8 cellular contexts compared by ENCODE assay signal in genomic region chr3:115814778-115815380, GRCh38.
A peak's percentile ranks its signal among the peaks of the same experiment; 100 is the strongest.
DNase-seq lines count a peak whose midpoint lies in the region; ATAC-seq and TF ChIP-seq lines count a peak whose summit lies in the region.

No MANE protein-coding gene starts in this region.

- H3K4me3 Mint-ChIP-seq in activated T-cell treated with anti-CD3 and anti-CD28 coated beads, Interleukin-2, amount 50 U/mL, for 24 hours: no peak overlapping the region
- no peak overlapping the region for H3K4me3 Mint-ChIP-seq in nephron progenitor cell

- POLR2A ChIA-PET in PC-9 (lab: Charles Lee; ENCODE audit: unreplicated experiment): interaction anchor here (0.7 kb wide), 1 partner anchor 10 kb away, joined by 6 read pairs; no protein-coding TSS in a partner anchor

- no peaks in the 10 kb centered on the region for H3K79me2 ChIP-seq in PC-9 (ENCODE audit: low read depth)

- no peak overlapping the region for H3K27ac ChIP-seq in PC-9

- intact Hi-C loops in PC-9 (cut with micrococcal nuclease; ENCODE audit: unreplicated experiment): loop anchor here (1.0 to 5.0 kb wide), 7 partner anchors 31 to 1663 kb away; no protein-coding TSS in a partner anchor

- DNase-seq in SIG-M5 treated with dmso at 0.1 percent for 504 hours (lab: John Stamatoyannopoulos, UW; ENCODE audit: unreplicated experiment) (peak; percentile 38), SIG-M5 (lab: John Stamatoyannopoulos, UW) (no peak), PC-9 (peak in 1 of 2 experiments; percentile 76), fibroblast of mammary gland (ENCODE audit: low read depth) (peak; percentile 76), nephron progenitor cell (peak; percentile 84), stromal cell of bone marrow (ENCODE audit: low read depth) (peak; percentile 65)
- peak; percentile 79 for DNase-seq in activated T-cell treated with anti-CD3 and anti-CD28 coated beads, Interleukin-2, amount 50 U/mL, for 24 hours

- TF ChIP-seq CTCF in PC-9 (conservative IDR thresholded peaks at IDR 0.05): peak; percentile 99
- TF ChIP-seq CTCF in fibroblast of mammary gland (conservative IDR thresholded peaks at IDR 0.05; ENCODE audit: control insufficient read depth, insufficient read depth, low read depth, low read length): peak; percentile 88
- peak; percentile 93 for TF ChIP-seq CTCF in nephron progenitor cell (IDR thresholded peaks at IDR 0.05)

- no peaks in the 10 kb centered on the region for H3K36me3 ChIP-seq in PC-9 (ENCODE audit: low read depth)

- ATAC-seq in HG03571 (IDR thresholded peaks at IDR 0.05; ENCODE audit: unreplicated experiment): peak; percentile 54

- no peak overlapping the region for H3K27ac Mint-ChIP-seq in activated T-cell treated with anti-CD3 and anti-CD28 coated beads, Interleukin-2, amount 50 U/mL, for 24 hours
- H3K27ac Mint-ChIP-seq in nephron progenitor cell: no peak overlapping the region

- no TSS peak for BruUV-seq in PC-9 (replicated peaks; lab: Mats Ljungman, UMichigan)

- H3K4me1 ChIP-seq in PC-9 (replicated peaks; ENCODE audit: insufficient read depth): no peaks in the 10 kb centered on the region

- H3K9me2 ChIP-seq in PC-9 (ENCODE audit: insufficient read depth): no peaks in the 10 kb centered on the region

- H3K9me3 ChIP-seq in PC-9 (ENCODE audit: insufficient read depth, low read depth): no peaks in the 10 kb centered on the region

- H2AFZ ChIP-seq in PC-9: no peak overlapping the region

- CTCF ChIA-PET in PC-9 (lab: Charles Lee): interaction anchor here (0.6 to 1.0 kb wide), 5 partner anchors 9 to 1367 kb away, joined by 3 to 7 read pairs (median 3); no protein-coding TSS in a partner anchor

- H3K9me3 Mint-ChIP-seq in activated T-cell treated with anti-CD3 and anti-CD28 coated beads, Interleukin-2, amount 50 U/mL, for 24 hours: no peaks in the 10 kb centered on the region
- H3K9me3 Mint-ChIP-seq in nephron progenitor cell: no peaks in the 10 kb centered on the region

- H3K27me3 Mint-ChIP-seq in activated T-cell treated with anti-CD3 and anti-CD28 coated beads, Interleukin-2, amount 50 U/mL, for 24 hours: peaks cover 24% of the 10 kb centered on the region
- H3K27me3 Mint-ChIP-seq in nephron progenitor cell (ENCODE audit: low read depth, poor library complexity): peaks cover 3% of the 10 kb centered on the region

- H4K20me1 ChIP-seq in PC-9 (ENCODE audit: insufficient read depth): no peaks in the 10 kb centered on the region

- H3K36me3 Mint-ChIP-seq in activated T-cell treated with anti-CD3 and anti-CD28 coated beads, Interleukin-2, amount 50 U/mL, for 24 hours (ENCODE audit: low read depth): no peaks in the 10 kb centered on the region
- no peaks in the 10 kb centered on the region for H3K36me3 Mint-ChIP-seq in nephron progenitor cell (ENCODE audit: low read depth)

- no peaks in the 10 kb centered on the region for H3K4me1 Mint-ChIP-seq in activated T-cell treated with anti-CD3 and anti-CD28 coated beads, Interleukin-2, amount 50 U/mL, for 24 hours (ENCODE audit: low read depth)
- no peaks in the 10 kb centered on the region for H3K4me1 Mint-ChIP-seq in nephron progenitor cell

- no peaks in the 10 kb centered on the region for H3K27me3 ChIP-seq in PC-9 (ENCODE audit: insufficient read depth, low read depth)

- H3K4me2 ChIP-seq in PC-9: no peak overlapping the region

- H3K4me3 ChIP-seq in PC-9 (no peak overlapping the region), fibroblast of mammary gland (ENCODE audit: control insufficient read depth, low read depth, low read length) (no peak overlapping the region)

- H3F3A ChIP-seq in PC-9 (ENCODE audit: insufficient read depth, low read depth): no peaks in the 10 kb centered on the region; the same call in 1 of the 2 replicates
